ENCODE assay signal across 24 cellular contexts in the genomic region with DNA sequence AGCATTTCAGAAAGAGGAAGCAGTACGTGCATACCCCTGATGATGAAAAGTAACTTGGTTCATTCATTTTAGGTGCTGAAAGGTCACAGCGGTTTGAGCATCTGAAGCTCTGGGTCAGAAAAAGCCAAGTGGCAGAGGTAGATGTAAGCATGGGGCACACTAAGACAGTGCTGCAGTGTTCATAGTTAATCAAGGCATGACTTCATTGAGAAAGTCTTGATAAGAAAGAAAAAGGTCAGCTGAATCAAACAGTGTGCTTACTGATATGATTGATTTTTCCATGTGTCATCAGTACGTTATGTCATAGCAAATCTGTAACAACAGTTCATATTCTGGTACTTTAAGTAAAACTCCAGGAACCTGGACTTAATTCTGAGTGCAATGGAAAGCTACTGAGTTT.
"Had no signal": no experiment of that assay in that cellular context is flagged by ENCODE, and none has a peak within 500 bp of the region (broad histone marks: within the 10 kb centered on the region; RNA-seq: fewer than 3 reads in every experiment).

No MANE protein-coding gene starts in this region.

- H3K27me3 ChIP-seq: breast epithelium, right lobe of liver had no signal

- H3K4me1 ChIP-seq: breast epithelium, right lobe of liver had no signal

- H3K36me3 ChIP-seq: breast epithelium, right lobe of liver had no signal

- H3K4me3 ChIP-seq: breast epithelium, right lobe of liver had no signal

- H3K9me3 ChIP-seq: breast epithelium, right lobe of liver had no signal

- H3K27ac ChIP-seq: breast epithelium, right lobe of liver had no signal

- FAIRE-seq: keratinocyte had no signal

- ATAC-seq: activated T-helper 17 cell treated with anti-CD3 and anti-CD28 coated beads, Interleukin-2, amount 50 U/mL, for 72 hours; esophagus mucosa; left ventricle myocardium superior; right lobe of liver; stimulated activated effector memory CD8-positive, alpha-beta T cell treated with anti-CD3 and anti-CD28 coated beads, Interleukin-12 subunit alpha, Interleukin-12 subunit beta, amount 100 ng/mL, for 72 hours; T-helper 17 cell had no signal

- DNase-seq: activated CD4-positive, alpha-beta memory T cell treated with anti-CD3 and anti-CD28 coated beads, Interleukin-2, amount 10 ng/mL, durations not matched to agents 7 days and 5 days; activated CD4-positive, alpha-beta T cell treated with anti-CD3 and anti-CD28 coated beads for 1 hour; activated CD4-positive, alpha-beta T cell treated with anti-CD3 and anti-CD28 coated beads, Interleukin-2, amount 10 ng/mL, durations not matched to agents 7 days and 5 days; activated CD8-positive, alpha-beta memory T cell treated with anti-CD3 and anti-CD28 coated beads, Interleukin-2, amount 50 U/mL, for 48 hours; activated gamma-delta T cell treated with Interleukin-2 at 50 U/mL for 16 hours; activated naive CD4-positive, alpha-beta T cell treated with anti-CD3 and anti-CD28 coated beads, Interleukin-2, amount 50 U/mL, for 16 hours; activated T-cell treated with anti-CD3 and anti-CD28 coated beads, Interleukin-2, amount 50 U/mL, for 24 hours; central memory CD4-positive, alpha-beta T cell; endodermal cell; foreskin fibroblast; head of caudate nucleus; left cardiac atrium; left ventricle myocardium superior; right lobe of liver; stimulated activated CD4-positive, alpha-beta T cell treated with anti-CD3 and anti-CD28 coated beads, Interleukin-12 subunit alpha, Interleukin-12 subunit beta, amount 100 ng/mL, for 4 hours; stimulated activated CD4-positive, alpha-beta T cell treated with anti-CD3 and anti-CD28 coated beads, Interleukin-4, amount 100 ng/mL, for 1 hour; substantia nigra; T-helper 17 cell; T1000 had no signal
